Comparison of ENCODE assay signal across 19 cellular contexts in the genomic region with DNA sequence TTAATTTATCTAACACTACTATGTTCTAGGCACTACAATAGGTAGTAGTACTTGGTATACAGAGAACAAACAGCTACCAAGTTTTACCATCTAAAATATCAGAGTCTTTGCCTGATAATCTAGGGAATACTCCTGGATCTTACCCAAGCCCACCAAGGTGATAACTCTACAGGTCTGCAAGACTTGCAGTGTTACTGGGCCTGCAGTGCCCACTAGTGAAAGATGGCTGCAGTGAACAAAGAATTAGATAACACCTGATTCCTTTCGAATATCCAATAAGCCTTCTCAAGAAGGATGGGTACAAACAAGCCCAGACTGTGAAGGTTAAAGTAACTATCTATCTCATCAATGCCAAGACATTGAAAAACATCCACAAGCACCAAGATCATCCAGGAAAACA.
"Had no signal": no experiment of that assay in that cellular context is flagged by ENCODE, and none has a peak within 500 bp of the region (broad histone marks: within the 10 kb centered on the region; RNA-seq: fewer than 3 reads in every experiment).

No MANE protein-coding gene starts in this region.

- DNase-seq: effector memory CD8-positive, alpha-beta T cell; erythroblast; heart left ventricle; hippocampal formation; islet precursor cell; mammary epithelial cell; mucosa of descending colon; naive thymus-derived CD8-positive, alpha-beta T cell; posterior cingulate gyrus; stimulated activated CD4-positive, alpha-beta T cell treated with anti-CD3 and anti-CD28 coated beads, Interleukin-2, amount 100 ng/mL, for 24 hours; stimulated activated CD4-positive, alpha-beta T cell treated with anti-CD3 and anti-CD28 coated beads, Interleukin-4, amount 100 ng/mL, for 4 hours; stimulated activated naive B cell treated with anti-CD40 and anti-IgM and Interleukin-4, amounts not matched to agents 10 μg/mL and 1 μg/mL and 100 μg/mL, for 72 hours; stimulated activated naive CD8-positive, alpha-beta T cell treated with anti-CD3 and anti-CD28 coated beads, Interleukin-15, amount 100 ng/mL, for 72 hours; testis; upper lobe of right lung had no signal

- H3K27me3 ChIP-seq: heart left ventricle, testis, tibial nerve, upper lobe of right lung, vagina had no signal

- H3K4me1 ChIP-seq: heart left ventricle, testis, tibial nerve, upper lobe of right lung, vagina had no signal

- H3K9me3 ChIP-seq: mucosa of descending colon, testis, upper lobe of right lung, vagina had no signal

- H3K27me3 Mint-ChIP-seq: effector memory CD8-positive, alpha-beta T cell; stimulated activated naive B cell treated with anti-CD40 and anti-IgM and Interleukin-4, amounts not matched to agents 10 μg/mL and 1 μg/mL and 100 μg/mL, for 72 hours; stimulated activated naive CD8-positive, alpha-beta T cell treated with anti-CD3 and anti-CD28 coated beads, Interleukin-15, amount 100 ng/mL, for 72 hours had no signal

- H3K4me1 Mint-ChIP-seq: naive thymus-derived CD8-positive, alpha-beta T cell; stimulated activated naive B cell treated with anti-CD40 and anti-IgM and Interleukin-4, amounts not matched to agents 10 μg/mL and 1 μg/mL and 100 μg/mL, for 72 hours; stimulated activated naive CD8-positive, alpha-beta T cell treated with anti-CD3 and anti-CD28 coated beads, Interleukin-15, amount 100 ng/mL, for 72 hours had no signal

- H3K4me3 ChIP-seq: heart left ventricle, mucosa of descending colon, testis, tibial nerve, upper lobe of right lung, vagina had no signal

- ATAC-seq: effector memory CD8-positive, alpha-beta T cell; heart left ventricle; left lobe of liver; mucosa of descending colon; naive thymus-derived CD8-positive, alpha-beta T cell; sciatic nerve; stimulated activated naive B cell treated with anti-CD40 and anti-IgM and Interleukin-4, amounts not matched to agents 10 μg/mL and 1 μg/mL and 100 μg/mL, for 72 hours; stimulated activated naive CD8-positive, alpha-beta T cell treated with anti-CD3 and anti-CD28 coated beads, Interleukin-15, amount 100 ng/mL, for 72 hours; upper lobe of right lung had no signal

- H3K27ac Mint-ChIP-seq: effector memory CD8-positive, alpha-beta T cell; naive thymus-derived CD8-positive, alpha-beta T cell; stimulated activated naive B cell treated with anti-CD40 and anti-IgM and Interleukin-4, amounts not matched to agents 10 μg/mL and 1 μg/mL and 100 μg/mL, for 72 hours; stimulated activated naive CD8-positive, alpha-beta T cell treated with anti-CD3 and anti-CD28 coated beads, Interleukin-15, amount 100 ng/mL, for 72 hours had no signal

- H3K4me3 Mint-ChIP-seq: effector memory CD8-positive, alpha-beta T cell; naive thymus-derived CD8-positive, alpha-beta T cell; stimulated activated naive B cell treated with anti-CD40 and anti-IgM and Interleukin-4, amounts not matched to agents 10 μg/mL and 1 μg/mL and 100 μg/mL, for 72 hours; stimulated activated naive CD8-positive, alpha-beta T cell treated with anti-CD3 and anti-CD28 coated beads, Interleukin-15, amount 100 ng/mL, for 72 hours had no signal

- H3K36me3 Mint-ChIP-seq: stimulated activated naive B cell treated with anti-CD40 and anti-IgM and Interleukin-4, amounts not matched to agents 10 μg/mL and 1 μg/mL and 100 μg/mL, for 72 hours had no signal

- H3K27ac ChIP-seq: heart left ventricle, testis, tibial nerve, upper lobe of right lung, vagina had no signal

- H3K36me3 ChIP-seq: heart left ventricle, tibial nerve, upper lobe of right lung, vagina had no signal
